Comparison of ENCODE assay signal across 5 cellular contexts in the genomic region with DNA sequence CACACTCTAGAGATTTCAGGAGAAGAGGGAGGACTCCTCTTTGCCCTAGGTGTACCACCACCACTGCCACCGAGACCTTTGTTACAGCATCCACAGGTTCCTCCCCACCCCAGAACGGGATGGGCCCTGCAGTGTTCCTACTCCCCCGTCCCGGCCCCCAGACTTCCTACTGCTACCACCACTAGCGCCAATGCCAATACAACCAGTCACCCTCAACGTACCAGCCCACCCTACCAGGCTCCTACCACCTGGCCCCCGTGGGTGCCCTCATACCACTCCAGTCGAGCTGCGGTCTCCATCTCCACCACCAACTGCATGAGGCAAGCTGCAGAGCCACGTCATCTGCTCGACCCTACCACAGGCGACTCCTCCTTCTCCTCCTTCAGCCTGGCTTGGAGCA.
A peak's percentile ranks its signal among the peaks of the same experiment; 100 is the strongest.
DNase-seq lines count a peak whose midpoint lies in the region; FAIRE-seq and TF ChIP-seq lines count a peak whose summit lies in the region.
"Not testable (repeated sequence)": the region's sequence is repeated elsewhere in the genome, so short reads cannot be mapped to it uniquely, and the experiment has no call there.

No MANE protein-coding gene starts in this region.

- not testable (repeated sequence) for H3K9me3 ChIP-seq in astrocyte (ENCODE audit: insufficient read depth, low read depth, low read length); kidney (ENCODE audit: control insufficient read depth in 1 of 2, low read length in 2 of 2)

- not testable (repeated sequence) for H3K4me3 ChIP-seq in astrocyte (ENCODE audit: insufficient read depth, low read depth, low read length); kidney (ENCODE audit: low read length in 2 of 2)

- H3K4me1 ChIP-seq in astrocyte (ENCODE audit: insufficient read depth, low read length); kidney (ENCODE audit: control insufficient read depth in 1 of 2, insufficient read depth in 1 of 2, low read depth in 1 of 2, low read length in 2 of 2): not testable (repeated sequence)

- H3K27ac Mint-ChIP-seq in HFFc6 (peak overlapping the region; percentile 26; the same call in 1 of the 2 replicates), astrocyte (ENCODE audit: unreplicated experiment) (peak overlapping the region; percentile 35)

- not testable (repeated sequence) for H3K9ac ChIP-seq in astrocyte (ENCODE audit: low read length); kidney (ENCODE audit: low read length in 2 of 2)

- DNase-seq in HFFc6; astrocyte (ENCODE audit: low read depth): not testable (repeated sequence)
- DNase-seq in NCI-H2227 (lab: John Stamatoyannopoulos, UW; ENCODE audit: unreplicated experiment) (peak; percentile 44), kidney (peak; percentile 47), posterior vena cava (ENCODE audit: low spot score) (peak; percentile 66)

- peak overlapping the region; percentile 47; the same call in 1 of the 2 replicates for H3K4me3 Mint-ChIP-seq in HFFc6
- not testable (repeated sequence) for H3K4me3 Mint-ChIP-seq in astrocyte (ENCODE audit: unreplicated experiment)

- H3K36me3 ChIP-seq in astrocyte (ENCODE audit: insufficient read depth, low read length); kidney (ENCODE audit: control insufficient read depth in 1 of 2, insufficient read depth in 2 of 2, low read length in 2 of 2): not testable (repeated sequence)

- not testable (repeated sequence) for TF ChIP-seq CTCF in HFFc6 (IDR thresholded peaks at IDR 0.05); astrocyte (IDR thresholded peaks at IDR 0.05; ENCODE audit: insufficient read depth, low read depth, low read length); kidney (IDR thresholded peaks at IDR 0.05; ENCODE audit: borderline replicate concordance, extremely low read depth, insufficient read depth)

- H3K27me3 ChIP-seq in astrocyte (ENCODE audit: insufficient read depth, low read length): not testable (repeated sequence)

- H3K4me2 ChIP-seq in astrocyte (ENCODE audit: low read length): not testable (repeated sequence)

- not testable (repeated sequence) for H2AFZ ChIP-seq in astrocyte (ENCODE audit: low read depth, low read length)

- intact Hi-C loops in kidney (cut with DNase I); posterior vena cava (cut with DNase I): not testable (repeated sequence)

- H3K9me3 Mint-ChIP-seq in HFFc6: not testable (repeated sequence)
- peaks cover 12% of the 10 kb centered on the region for H3K9me3 Mint-ChIP-seq in astrocyte (ENCODE audit: unreplicated experiment)

- H4K20me1 ChIP-seq in astrocyte (ENCODE audit: insufficient read depth, low read length): not testable (repeated sequence)

- peaks cover 12% of the 10 kb centered on the region; the same call in 1 of the 2 replicates for H3K4me1 Mint-ChIP-seq in HFFc6 (ENCODE audit: low read depth)
- not testable (repeated sequence) for H3K4me1 Mint-ChIP-seq in astrocyte (ENCODE audit: low read depth, unreplicated experiment)

- H3K27ac ChIP-seq in astrocyte (ENCODE audit: low read depth, low read length); kidney (ENCODE audit: low read depth in 2 of 2, low read length in 2 of 2): not testable (repeated sequence)

- H3K79me2 ChIP-seq in astrocyte (ENCODE audit: insufficient read depth, low read length): not testable (repeated sequence)

- H3K27me3 Mint-ChIP-seq in HFFc6 (ENCODE audit: insufficient read depth); astrocyte (ENCODE audit: low read depth, unreplicated experiment): not testable (repeated sequence)

- not testable (repeated sequence) for FAIRE-seq in astrocyte (lab: Jason Lieb, UNC); kidney (lab: Jason Lieb, UNC)

- not testable (repeated sequence) for H3K36me3 Mint-ChIP-seq in HFFc6 (ENCODE audit: low read depth); astrocyte (ENCODE audit: low read depth, unreplicated experiment)
